Comparison of ENCODE assay signal across 8 cellular contexts in genomic region chr2:196987654-196988364, GRCh38.
DNase-seq lines count a peak whose midpoint lies in the region; ATAC-seq and TF ChIP-seq lines count a peak whose summit lies in the region.

No MANE protein-coding gene starts in this region.

- H3K27me3 ChIP-seq in HCT116 (ENCODE audit: insufficient read depth, low read length) (no peaks in the 10 kb centered on the region), neural cell (ENCODE audit: insufficient read depth, low read depth, low read length) (no peaks in the 10 kb centered on the region)

- TF ChIP-seq CTCF in HCT116 (IDR thresholded peaks at IDR 0.05 in 2 of 3, conservative IDR thresholded peaks at IDR 0.05 in 1 of 3; ENCODE audit: borderline replicate concordance in 1 of 3, insufficient read depth in 1 of 3, low read depth in 2 of 3, low read length in 2 of 3) = no peak
- no peak for TF ChIP-seq CTCF in neural cell (IDR thresholded peaks at IDR 0.05; ENCODE audit: poor library complexity, severe bottlenecking)

- H3K9me2 ChIP-seq in HCT116 (ENCODE audit: insufficient read depth) = no peaks in the 10 kb centered on the region
- no peaks in the 10 kb centered on the region for H3K9me2 ChIP-seq in neural cell (ENCODE audit: insufficient read depth, low read length)

- peak; percentile 53 for TF ChIP-seq EP300 in neural cell (conservative IDR thresholded peaks at IDR 0.05; ENCODE audit: poor library complexity, severe bottlenecking)

- H4K20me1 ChIP-seq in HCT116 (ENCODE audit: insufficient read depth) (no peaks in the 10 kb centered on the region), neural cell (ENCODE audit: insufficient read depth) (no peaks in the 10 kb centered on the region)

- H3K4me2 ChIP-seq in HCT116 (ENCODE audit: low read length) = peak overlapping the region; percentile 78
- peak overlapping the region; percentile 45 for H3K4me2 ChIP-seq in neural cell (ENCODE audit: low read length)

- H3K27ac ChIP-seq in HCT116 (ENCODE audit: low read depth, low read length) (peak overlapping the region; percentile 30; the same call in 1 of the 2 replicates), neural cell (ENCODE audit: low read length) (peak overlapping the region; percentile 85)

- H3K79me2 ChIP-seq in HCT116 (ENCODE audit: insufficient read depth, low read length) = no peaks in the 10 kb centered on the region
- no peaks in the 10 kb centered on the region for H3K79me2 ChIP-seq in neural cell (replicated peaks; ENCODE audit: insufficient read depth, low read length)

- peak overlapping the region; percentile 100 for H2AFZ ChIP-seq in HCT116 (ENCODE audit: low read depth, low read length, poor library complexity, severe bottlenecking)
- H2AFZ ChIP-seq in neural cell (ENCODE audit: low read depth, low read length) = peak overlapping the region; percentile 30

- H3F3A ChIP-seq in neural cell (ENCODE audit: insufficient read depth, low read length, poor library complexity, severe bottlenecking) = no peaks in the 10 kb centered on the region

- TF ChIP-seq POLR2A in HCT116 (IDR thresholded peaks at IDR 0.05; ENCODE audit: borderline replicate concordance, extremely low read depth, insufficient read depth, insufficient read length) = no peak

- intact Hi-C loops in HCT116 (cut with micrococcal nuclease) = no loop called here

- ATAC-seq in HCT116 = peak; percentile 89

- RAD21 ChIA-PET in HCT116 (lab: Charles Lee; ENCODE audit: low non-redundant PET in 1 of 2, low total read pairs in 2 of 2, uncharacterized antibody in 2 of 2, unreplicated experiment in 2 of 2) = no interaction called here

- peak; percentile 12; the same call in 1 of the 2 replicates for TF ChIP-seq RAD21 in HCT116 (IDR thresholded peaks at IDR 0.05; ENCODE audit: low read depth)
- no peak for TF ChIP-seq RAD21 in neural cell (conservative IDR thresholded peaks at IDR 0.05)

- H3K36me3 ChIP-seq in HCT116 (ENCODE audit: control insufficient read depth in 1 of 2, insufficient read depth in 2 of 2, low read length in 2 of 2) = no peaks in the 10 kb centered on the region
- no peaks in the 10 kb centered on the region for H3K36me3 ChIP-seq in neural cell (ENCODE audit: insufficient read depth, low read length)

- BruUV-seq in HCT116 (replicated peaks; lab: Mats Ljungman, UMichigan) = no TSS peak

- DNase-seq in DMS153 (lab: John Stamatoyannopoulos, UW) = peak; percentile 94
- DNase-seq in HCT116 (ENCODE audit: low read depth, low spot score) = peak; percentile 82
- DNase-seq in NCI-H2029 (lab: John Stamatoyannopoulos, UW) = peak; percentile 76
- peak; percentile 30 to 50 for DNase-seq in activated CD4-positive, alpha-beta T cell treated with anti-CD3 and anti-CD28 coated beads for 4 hours
- peak; percentile 92 for DNase-seq in fibroblast of gingiva (ENCODE audit: low read depth)
- DNase-seq in cerebellar cortex (ENCODE audit: low spot score) = no peak
- no peak for DNase-seq in HuH-7 (ENCODE audit: low spot score)

- peaks cover 13 to 22% of the 10 kb centered on the region in 2 experiments; a peak in 3 of 4 replicates for H3K4me1 ChIP-seq in HCT116 (ENCODE audit: control insufficient read depth in 1 of 2, insufficient read depth in 2 of 2, low read length in 2 of 2)

- CTCF ChIA-PET in HCT116 (lab: Charles Lee) = no interaction called here

- POLR2A ChIA-PET in HCT116 (lab: Charles Lee) = no interaction called here

- H3K9me3 ChIP-seq in HCT116 (ENCODE audit: control insufficient read depth in 1 of 2, insufficient read depth in 1 of 2, low read depth in 1 of 2, low read length in 2 of 2) (no peaks in the 10 kb centered on the region), neural cell (ENCODE audit: low read length) (no peaks in the 10 kb centered on the region)

- H3K4me3 ChIP-seq in HCT116 (replicated peaks in 1 of 2; ENCODE audit: low read depth in 1 of 2, low read length in 2 of 2) (peak overlapping the region; percentile 19 to 37), neural cell (ENCODE audit: low read length) (peak overlapping the region; percentile 46)

- H3K9ac ChIP-seq in HCT116 (ENCODE audit: low read length) (peak overlapping the region; percentile 52), neural cell (ENCODE audit: low read length) (peak overlapping the region; percentile 61)

TF ChIP-seq in HCT116, 20 proteins besides CTCF, POLR2A, EP300 and RAD21 (continues in another document):
- TF ChIP-seq JUND (IDR thresholded peaks at IDR 0.05) (peak; percentile 87), SIN3A (IDR thresholded peaks at IDR 0.05; ENCODE audit: low read depth) (0 out of 2 replicates have a peak, but pooled peaks have one; percentile 27), ZNF274 (IDR thresholded peaks at IDR 0.05; ENCODE audit: low read depth, low read length) (no peak), FOSL1 (IDR thresholded peaks at IDR 0.05; ENCODE audit: low read depth) (peak; percentile 82), ZBTB33 (IDR thresholded peaks at IDR 0.05; ENCODE audit: extremely low read depth, insufficient replicate concordance, low read length) (no peak), SP1 (IDR thresholded peaks at IDR 0.05; ENCODE audit: low read depth) (peak; percentile 73), EZH2 (IDR thresholded peaks at IDR 0.05) (no peak), ZFX (IDR thresholded peaks at IDR 0.05) (no peak), TCF7L2 (IDR thresholded peaks at IDR 0.05; ENCODE audit: borderline replicate concordance, extremely low read depth, insufficient read depth, insufficient read length) (peak; percentile 26), CBX3 (IDR thresholded peaks at IDR 0.05; ENCODE audit: low read depth) (peak; percentile 93), ATF3 (IDR thresholded peaks at IDR 0.05) (peak; percentile 49; the same call in 1 of the 2 replicates), SRF (IDR thresholded peaks at IDR 0.05; ENCODE audit: low read depth) (peak; percentile 43; the same call in 1 of the 2 replicates), POLR2AphosphoS5 (IDR thresholded peaks at IDR 0.05; ENCODE audit: low read depth, low read length) (peak; percentile 47; the same call in 1 of the 2 replicates)

TF ChIP-seq in neural cell, 6 proteins besides CTCF, POLR2A, EP300 and RAD21:
- TF ChIP-seq MXI1 (conservative IDR thresholded peaks at IDR 0.05; ENCODE audit: poor library complexity, severe bottlenecking) = no peak
- TF ChIP-seq TAF1 (IDR thresholded peaks at IDR 0.05; ENCODE audit: low read depth) = no peak
- no peak for TF ChIP-seq EZH2 (IDR thresholded peaks at IDR 0.05; ENCODE audit: borderline replicate concordance, insufficient read depth, low read length, poor library complexity, severe bottlenecking)
- TF ChIP-seq REST (IDR thresholded peaks at IDR 0.05; ENCODE audit: borderline replicate concordance) = peak; percentile 63
- TF ChIP-seq SMC3 (conservative IDR thresholded peaks at IDR 0.05; ENCODE audit: poor library complexity) = peak; percentile 41
- peak; percentile 76 for TF ChIP-seq POLR2AphosphoS5 (IDR thresholded peaks at IDR 0.05)
TF ChIP-seq in neural cell: peak in this region for 3.

Comparison
In these comparisons a context has a peak if more than half of its experiments do, and no peak if none do; other contexts are left out.
1. DNase-seq: peak in DMS153 (single experiment), HCT116 (single experiment), NCI-H2029 (single experiment), activated CD4-positive, alpha-beta T cell treated with anti-CD3 and anti-CD28 coated beads for 4 hours (2 of 2) and fibroblast of gingiva (single experiment); none in cerebellar cortex (single experiment) and HuH-7 (single experiment).